19 cellular contexts compared by ENCODE assay signal in the genomic region with DNA sequence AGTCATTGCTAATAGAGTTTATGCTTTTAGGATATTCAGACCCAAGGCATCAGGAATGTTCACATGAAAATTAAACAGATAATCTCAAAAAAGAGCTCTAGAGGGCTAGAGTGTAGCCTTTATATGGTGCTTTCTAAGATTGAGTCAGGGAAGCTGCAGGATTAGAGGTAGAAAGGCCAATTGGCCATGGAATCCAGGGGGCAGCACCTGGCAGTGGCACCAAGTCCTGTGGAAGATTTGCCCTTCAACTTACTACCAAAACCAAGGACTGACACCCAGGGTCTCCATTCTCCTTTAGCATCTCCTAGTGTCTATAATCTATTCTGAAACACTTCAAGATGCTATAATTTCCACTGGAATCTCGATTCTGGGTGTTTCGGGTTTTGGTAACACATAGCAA.
DNase-seq lines count a peak whose midpoint lies in the region; ATAC-seq and TF ChIP-seq lines count a peak whose summit lies in the region.
"Had no signal": no experiment of that assay in that cellular context is flagged by ENCODE, and none has a peak within 500 bp of the region (broad histone marks: within the 10 kb centered on the region; RNA-seq: fewer than 3 reads in every experiment).

No MANE protein-coding gene starts in this region.

- H3K36me3 ChIP-seq in HCT116 (ENCODE audit: control insufficient read depth in 1 of 2, insufficient read depth in 2 of 2, low read length in 2 of 2) (no peaks in the 10 kb centered on the region), colonic mucosa (no peaks in the 10 kb centered on the region)
- H3K36me3 ChIP-seq: BLaER1 treated with 17β-estradiol and CSF1 and Interleukin-3, amounts not matched to agents 10 nM and 100 nM; HAP-1 had no signal

- intact Hi-C loops in HCT116 (cut with micrococcal nuclease), result no loop called here
- intact Hi-C loops in dorsolateral prefrontal cortex (cut with DNase I), result no loop called here
- intact Hi-C loops in colonic mucosa (cut with DNase I), result no loop called here

- peaks cover 11% of the 10 kb centered on the region for H3K27me3 ChIP-seq in HCT116 (ENCODE audit: insufficient read depth, low read length)
- no peaks in the 10 kb centered on the region for H3K27me3 ChIP-seq in dorsolateral prefrontal cortex
- no peaks in the 10 kb centered on the region for H3K27me3 ChIP-seq in colonic mucosa
- H3K27me3 ChIP-seq: BLaER1 treated with 17β-estradiol and CSF1 and Interleukin-3, amounts not matched to agents 10 nM and 100 nM had no signal

- no peak for TF ChIP-seq POLR2A in HCT116 (IDR thresholded peaks at IDR 0.05; ENCODE audit: borderline replicate concordance, extremely low read depth, insufficient read depth, insufficient read length)

- no peaks in the 10 kb centered on the region for H3K79me2 ChIP-seq in HCT116 (ENCODE audit: insufficient read depth, low read length)

- BruUV-seq in HCT116 (replicated peaks; lab: Mats Ljungman, UMichigan), result no TSS peak

- no peak for DNase-seq in HCT116 (ENCODE audit: low read depth, low spot score)
- DNase-seq in dorsolateral prefrontal cortex, result no peak
- peak; percentile 17 for DNase-seq in iPS-NIHi11 (ENCODE audit: low spot score)
- no peak for DNase-seq in midbrain (lab: John Stamatoyannopoulos, UW)
- no peak for DNase-seq in colonic mucosa
- DNase-seq: CD4-positive, CD25-positive, alpha-beta regulatory T cell; CD8-positive, alpha-beta memory T cell; COR-L47; DMS153; DMS79; GDM1; GOT3 had no signal

- 0 out of 3 replicates have a peak, but pooled peaks have one; percentile 3 for TF ChIP-seq CTCF in GM12872 (IDR thresholded peaks at IDR 0.05; ENCODE audit: insufficient read depth, low read depth, low read length)
- TF ChIP-seq CTCF in HCT116 (IDR thresholded peaks at IDR 0.05 in 2 of 3, conservative IDR thresholded peaks at IDR 0.05 in 1 of 3; ENCODE audit: borderline replicate concordance in 1 of 3, insufficient read depth in 1 of 3, low read depth in 2 of 3, low read length in 2 of 3), result 0 out of 6 replicates have a peak, but pooled peaks of 2 of the 3 experiments have one; percentile 10 to 14
- no peak for TF ChIP-seq CTCF in dorsolateral prefrontal cortex (IDR thresholded peaks at IDR 0.05 in 54 of 56, conservative IDR thresholded peaks at IDR 0.05 in 2 of 56; ENCODE audit: low read depth in 1 of 56, partially characterized antibody in 56 of 56)
- no peak for TF ChIP-seq CTCF in colonic mucosa (IDR thresholded peaks at IDR 0.05)

- ATAC-seq in HCT116 (no peak), GM21390 (IDR thresholded peaks at IDR 0.05; ENCODE audit: unreplicated experiment) (no peak), GM18909 (IDR thresholded peaks at IDR 0.05; ENCODE audit: poor library complexity, unreplicated experiment) (no peak)

- H3K9ac ChIP-seq in HCT116 (ENCODE audit: low read length) (no peak overlapping the region), colonic mucosa (ENCODE audit: low read depth in 2 of 2, low read length in 2 of 2) (no peak overlapping the region)
- H3K9ac ChIP-seq: BLaER1 treated with 17β-estradiol and CSF1 and Interleukin-3, amounts not matched to agents 10 nM and 100 nM; KMS-11 had no signal

- H3K9me3 ChIP-seq in HCT116 (ENCODE audit: control insufficient read depth in 1 of 2, insufficient read depth in 1 of 2, low read depth in 1 of 2, low read length in 2 of 2) (no peaks in the 10 kb centered on the region), colonic mucosa (no peaks in the 10 kb centered on the region)
- H3K9me3 ChIP-seq: HAP-1 had no signal

- H3K4me1 ChIP-seq in HCT116 (ENCODE audit: control insufficient read depth in 1 of 2, insufficient read depth in 2 of 2, low read length in 2 of 2), result no peaks in the 10 kb centered on the region
- H3K4me1 ChIP-seq in colonic mucosa, result no peaks in the 10 kb centered on the region
- H3K4me1 ChIP-seq: BLaER1 treated with 17β-estradiol and CSF1 and Interleukin-3, amounts not matched to agents 10 nM and 100 nM; HAP-1 had no signal

- no peak overlapping the region for H3K4me2 ChIP-seq in HCT116 (ENCODE audit: low read length)
- H3K4me2 ChIP-seq: BLaER1 treated with 17β-estradiol and CSF1 and Interleukin-3, amounts not matched to agents 10 nM and 100 nM; KMS-11 had no signal

- H3K4me3 ChIP-seq in HCT116 (replicated peaks in 1 of 2; ENCODE audit: low read depth in 1 of 2, low read length in 2 of 2) (no peak overlapping the region), dorsolateral prefrontal cortex (no peak overlapping the region), colonic mucosa (no peak overlapping the region)
- H3K4me3 ChIP-seq: BLaER1 treated with 17β-estradiol and CSF1 and Interleukin-3, amounts not matched to agents 10 nM and 100 nM; HAP-1 had no signal

- H2AFZ ChIP-seq in HCT116 (ENCODE audit: low read depth, low read length, poor library complexity, severe bottlenecking), result no peak overlapping the region

- POLR2A ChIA-PET in HCT116 (lab: Charles Lee), result no interaction called here

- no peaks in the 10 kb centered on the region for H3K9me2 ChIP-seq in HCT116 (ENCODE audit: insufficient read depth)

- no peak for TF ChIP-seq RAD21 in HCT116 (IDR thresholded peaks at IDR 0.05; ENCODE audit: low read depth)

- RAD21 ChIA-PET in HCT116 (lab: Charles Lee; ENCODE audit: low non-redundant PET in 1 of 2, low total read pairs in 2 of 2, uncharacterized antibody in 2 of 2, unreplicated experiment in 2 of 2), result no interaction called here

- H4K20me1 ChIP-seq in HCT116 (ENCODE audit: insufficient read depth), result no peaks in the 10 kb centered on the region
- H4K20me1 ChIP-seq: BLaER1 treated with 17β-estradiol and CSF1 and Interleukin-3, amounts not matched to agents 10 nM and 100 nM had no signal

- H3K27ac ChIP-seq in HCT116 (ENCODE audit: low read depth, low read length) (no peak overlapping the region), dorsolateral prefrontal cortex (peak overlapping the region in 40 of 59 donors; percentile 0 to 79 (median 28)), colonic mucosa (no peak overlapping the region)
- H3K27ac ChIP-seq: BLaER1 treated with 17β-estradiol and CSF1 and Interleukin-3, amounts not matched to agents 10 nM and 100 nM; HL-60; KMS-11 had no signal

- CTCF ChIA-PET in HCT116 (lab: Charles Lee), result no interaction called here

TF ChIP-seq in HCT116, 20 proteins besides CTCF, POLR2A, EP300 and RAD21:
- TF ChIP-seq, protein P1, sequence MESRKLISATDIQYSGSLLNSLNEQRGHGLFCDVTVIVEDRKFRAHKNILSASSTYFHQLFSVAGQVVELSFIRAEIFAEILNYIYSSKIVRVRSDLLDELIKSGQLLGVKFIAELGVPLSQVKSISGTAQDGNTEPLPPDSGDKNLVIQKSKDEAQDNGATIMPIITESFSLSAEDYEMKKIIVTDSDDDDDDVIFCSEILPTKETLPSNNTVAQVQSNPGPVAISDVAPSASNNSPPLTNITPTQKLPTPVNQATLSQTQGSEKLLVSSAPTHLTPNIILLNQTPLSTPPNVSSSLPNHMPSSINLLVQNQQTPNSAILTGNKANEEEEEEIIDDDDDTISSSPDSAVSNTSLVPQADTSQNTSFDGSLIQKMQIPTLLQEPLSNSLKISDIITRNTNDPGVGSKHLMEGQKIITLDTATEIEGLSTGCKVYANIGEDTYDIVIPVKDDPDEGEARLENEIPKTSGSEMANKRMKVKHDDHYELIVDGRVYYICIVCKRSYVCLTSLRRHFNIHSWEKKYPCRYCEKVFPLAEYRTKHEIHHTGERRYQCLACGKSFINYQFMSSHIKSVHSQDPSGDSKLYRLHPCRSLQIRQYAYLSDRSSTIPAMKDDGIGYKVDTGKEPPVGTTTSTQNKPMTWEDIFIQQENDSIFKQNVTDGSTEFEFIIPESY (IDR thresholded peaks at IDR 0.05; ENCODE audit: extremely low read depth, insufficient replicate concordance, low read length), result no peak
- TF ChIP-seq CBX3 (IDR thresholded peaks at IDR 0.05; ENCODE audit: low read depth), result no peak
- no peak for TF ChIP-seq FOSL1 (IDR thresholded peaks at IDR 0.05; ENCODE audit: low read depth)
- no peak for TF ChIP-seq EZH2phosphoT487 (IDR thresholded peaks at IDR 0.05; ENCODE audit: borderline replicate concordance)
- TF ChIP-seq ZFX (IDR thresholded peaks at IDR 0.05), result no peak

Comparison
In these comparisons a context has a peak if more than half of its experiments do, and no peak if none do; other contexts are left out.
1. CTCF ChIP-seq: peak in GM12872 (single experiment) and HCT116 (2 of 3); none in dorsolateral prefrontal cortex (0 of 56) and colonic mucosa (single experiment).
2. H3K27ac ChIP-seq: peak in dorsolateral prefrontal cortex (40 of 59); none in HCT116 (single experiment) and colonic mucosa (single experiment).